In the genomic region with DNA sequence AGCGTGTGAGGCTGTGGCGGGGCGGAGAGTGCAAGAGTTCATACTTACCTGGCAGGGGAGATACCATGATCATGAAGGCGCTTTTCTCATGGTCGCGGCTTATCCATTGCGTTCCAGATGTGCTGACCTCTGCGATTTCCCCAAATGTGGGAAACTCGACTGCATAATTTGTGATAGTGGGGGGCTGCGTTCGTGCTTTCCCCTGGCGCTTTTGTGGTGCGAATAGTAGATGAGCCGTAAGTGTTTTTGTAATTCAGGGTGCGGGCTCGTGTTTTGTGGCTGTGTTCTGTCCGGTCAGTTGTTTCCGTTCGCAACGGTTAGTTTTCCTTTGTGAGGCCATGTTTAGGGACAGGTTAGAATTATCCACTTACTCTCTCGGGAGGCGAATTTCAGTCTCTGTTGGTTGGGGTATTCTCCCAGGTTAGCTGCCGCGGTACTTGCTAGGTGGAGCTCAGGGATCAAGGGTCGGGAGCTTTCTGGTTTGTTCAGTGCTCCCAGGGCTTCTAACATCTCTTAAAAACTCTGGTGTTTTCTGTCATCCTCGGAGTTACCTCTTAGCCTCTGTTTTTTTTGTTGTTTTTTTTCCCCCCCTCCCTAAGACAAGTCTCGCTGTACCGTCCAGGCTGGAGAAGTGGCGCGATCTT, we compare ENCODE assay signal across 8 cellular contexts. TPM values are rescaled to one million over a fixed set of nuclear protein-coding genes. Genes with fewer than 3 reads are reported as not detected.
A peak's percentile ranks its signal among the peaks of the same experiment; 100 is the strongest.
DNase-seq lines count a peak whose midpoint lies in the region; ATAC-seq and TF ChIP-seq lines count a peak whose summit lies in the region.
"Not testable (repeated sequence)": the region's sequence is repeated elsewhere in the genome, so short reads cannot be mapped to it uniquely, and the experiment has no call there.

No MANE protein-coding gene starts in this region.

- intact Hi-C loops in lower leg skin (cut with DNase I; ENCODE audit: low total_unique reads) = not testable (repeated sequence)

- DNase-seq in BE2C (peak; percentile 89), NCI-H774 (lab: John Stamatoyannopoulos, UW) (peak; percentile 93), dermis blood vessel endothelial cell (peak; percentile 94), lower leg skin (ENCODE audit: low spot score in 2 of 2) (peak; percentile 83 to 96)
- peak; percentile 84 to 87 for DNase-seq in activated CD4-positive, alpha-beta T cell treated with anti-CD3 and anti-CD28 coated beads, Interleukin-2, amount 50 U/mL, for 4 hours
- peak; percentile 83 to 93 for DNase-seq in stimulated activated CD4-positive, alpha-beta T cell treated with anti-CD3 and anti-CD28 coated beads, Interleukin-2, amount 100 ng/mL, for 24 hours

- ATAC-seq in GM19324 (IDR thresholded peaks at IDR 0.05; ENCODE audit: low FRiP score, unreplicated experiment) (peak; percentile 76), HG03378 (IDR thresholded peaks at IDR 0.05; ENCODE audit: unreplicated experiment) (peak; percentile 82)

- TF ChIP-seq POLR2A in lower leg skin (IDR thresholded peaks at IDR 0.05) = peak in 1 of 2 donors; percentile 96

- H3K4me1 ChIP-seq in BE2C = not testable (repeated sequence)

- not testable (repeated sequence) for H3K36me3 ChIP-seq in BE2C

- H3K27me3 ChIP-seq in BE2C = not testable (repeated sequence)

- TF ChIP-seq CTCF in BE2C (IDR thresholded peaks at IDR 0.05; ENCODE audit: low read depth, low read length); lower leg skin (IDR thresholded peaks at IDR 0.05): not testable (repeated sequence)

- WGBS in lower leg skin, 2 donors = 2 to 3% methylated on average over 26 to 30 of the region's 30 CpGs

- peak overlapping the region; percentile 18 for H3K4me3 ChIP-seq in BE2C (ENCODE audit: low read depth, low read length)
- H3K4me3 ChIP-seq in lower leg skin (ENCODE audit: low read depth, poor library complexity, severe bottlenecking) = peak overlapping the region; percentile 25

- H3K9me3 ChIP-seq in BE2C = not testable (repeated sequence)

RNA-seq across cellular contexts. Expression of a gene that starts 39.6 kb away (rescaled TPM):
- polyA plus RNA-seq in BE2C (2012; ENCODE audit: insufficient read depth, insufficient read length, low read depth) = 0.12 TPM
- total RNA-seq in dermis blood vessel endothelial cell = not detected in 2 replicates
- total RNA-seq in lower leg skin = not detected

Comparison
In these comparisons a context has a peak if more than half of its experiments do, and no peak if none do; other contexts are left out.
1. Peak in every context shown above with its lines: DNase-seq, ATAC-seq and H3K4me3 ChIP-seq.